ENCODE assay signal across 10 cellular contexts in genomic region chr5:168879929-168880328, GRCh38.
DNase-seq lines count a peak whose midpoint lies in the region; ATAC-seq and TF ChIP-seq lines count a peak whose summit lies in the region.
"Had no signal": no experiment of that assay in that cellular context is flagged by ENCODE, and none has a peak within 500 bp of the region (broad histone marks: within the 10 kb centered on the region; RNA-seq: fewer than 3 reads in every experiment).

No MANE protein-coding gene starts in this region.

- intact Hi-C loops in A673 (cut with micrococcal nuclease; ENCODE audit: unreplicated experiment) (no loop called here), colonic mucosa (cut with DNase I) (no loop called here), Calu3 (cut with micrococcal nuclease; ENCODE audit: unreplicated experiment) (no loop called here)
- intact Hi-C loops in dendritic cell treated with granulocyte-macrophage colony-stimulating factor and Interleukin-4, amounts not matched to agents 40 ng/mL and 50 ng/mL, for 4 days (cut with micrococcal nuclease), result no loop called here

- H3K27me3 Mint-ChIP-seq in dendritic cell treated with granulocyte-macrophage colony-stimulating factor and Interleukin-4, amounts not matched to agents 40 ng/mL and 50 ng/mL, for 4 days, result peaks cover 18% of the 10 kb centered on the region
- peaks cover 69% of the 10 kb centered on the region for H3K27me3 Mint-ChIP-seq in Calu3 (ENCODE audit: unreplicated experiment)

- H3K27ac ChIP-seq in A673 (ENCODE audit: low read depth, low read length, poor library complexity, severe bottlenecking), result no peak overlapping the region
- no peak overlapping the region for H3K27ac ChIP-seq in colonic mucosa

- H3K9ac ChIP-seq in colonic mucosa (ENCODE audit: low read depth in 2 of 2, low read length in 2 of 2), result no peak overlapping the region

- H3K4me1 ChIP-seq in A673 (ENCODE audit: insufficient read depth, low read length, poor library complexity, severe bottlenecking) (no peaks in the 10 kb centered on the region), colonic mucosa (no peaks in the 10 kb centered on the region)

- POLR2A ChIA-PET in A673 (lab: Charles Lee; ENCODE audit: low non-redundant PET), result no interaction called here

- no peaks in the 10 kb centered on the region for H3K36me3 ChIP-seq in A673 (ENCODE audit: insufficient read depth, low read length, poor library complexity, severe bottlenecking)
- H3K36me3 ChIP-seq in colonic mucosa, result no peaks in the 10 kb centered on the region

- H3K9me3 Mint-ChIP-seq in dendritic cell treated with granulocyte-macrophage colony-stimulating factor and Interleukin-4, amounts not matched to agents 40 ng/mL and 50 ng/mL, for 4 days, result no peaks in the 10 kb centered on the region
- H3K9me3 Mint-ChIP-seq in Calu3 (ENCODE audit: low read depth, unreplicated experiment), result no peaks in the 10 kb centered on the region
- H3K9me3 Mint-ChIP-seq: natural killer cell treated with Interleukin-12 subunit alpha and Interleukin-12 subunit beta and Interleukin-15 and Interleukin-18, amount 100 ng/mL, for 72 hours had no signal

- BruUV-seq in A673 (replicated peaks; lab: Mats Ljungman, UMichigan) (no TSS peak), Calu3 (replicated peaks; lab: Mats Ljungman, UMichigan) (no TSS peak)

- H3K4me3 ChIP-seq in A673 (ENCODE audit: low read depth, low read length, poor library complexity, severe bottlenecking) (no peak overlapping the region), colonic mucosa (no peak overlapping the region)

- H3K27me3 ChIP-seq in A673 (replicated peaks; ENCODE audit: insufficient read depth, low read depth, low read length, poor library complexity) (peaks cover 51% of the 10 kb centered on the region), colonic mucosa (no peaks in the 10 kb centered on the region)

- ATAC-seq in GM19324 (IDR thresholded peaks at IDR 0.05; ENCODE audit: low FRiP score, unreplicated experiment), result peak; percentile 83
- peak; percentile 96 for ATAC-seq in HG03097 (IDR thresholded peaks at IDR 0.05; ENCODE audit: low FRiP score, unreplicated experiment)

- H3K4me1 Mint-ChIP-seq in dendritic cell treated with granulocyte-macrophage colony-stimulating factor and Interleukin-4, amounts not matched to agents 40 ng/mL and 50 ng/mL, for 4 days (ENCODE audit: low read depth), result peaks cover 21% of the 10 kb centered on the region
- H3K4me1 Mint-ChIP-seq in Calu3 (ENCODE audit: low read depth, unreplicated experiment), result no peaks in the 10 kb centered on the region

- H3K9me3 ChIP-seq in A673 (ENCODE audit: low read depth, low read length, poor library complexity, severe bottlenecking) (no peaks in the 10 kb centered on the region), colonic mucosa (no peaks in the 10 kb centered on the region)

- DNase-seq in A673 (ENCODE audit: low spot score), result peak; percentile 60
- no peak for DNase-seq in SW 1271 (lab: John Stamatoyannopoulos, UW)
- DNase-seq in colonic mucosa, result no peak
- DNase-seq in Calu3, result no peak
- DNase-seq in NCI-H146 treated with DMSO at 0.1 percent for 48 hours (lab: John Stamatoyannopoulos, UW; ENCODE audit: unreplicated experiment), result no peak
- DNase-seq: NCI-H526 treated with DMSO at 0.1 percent for 48 hours had no signal

- CTCF ChIA-PET in A673 (lab: Charles Lee), result no interaction called here
- CTCF ChIA-PET in Calu3 (lab: Charles Lee), result no interaction called here

- peak overlapping the region; percentile 57 for H3K27ac Mint-ChIP-seq in dendritic cell treated with granulocyte-macrophage colony-stimulating factor and Interleukin-4, amounts not matched to agents 40 ng/mL and 50 ng/mL, for 4 days
- no peak overlapping the region for H3K27ac Mint-ChIP-seq in Calu3 (ENCODE audit: unreplicated experiment)
- H3K27ac Mint-ChIP-seq: natural killer cell treated with Interleukin-12 subunit alpha and Interleukin-12 subunit beta and Interleukin-15 and Interleukin-18, amount 100 ng/mL, for 72 hours had no signal

- no peaks in the 10 kb centered on the region for H3K36me3 Mint-ChIP-seq in dendritic cell treated with granulocyte-macrophage colony-stimulating factor and Interleukin-4, amounts not matched to agents 40 ng/mL and 50 ng/mL, for 4 days (ENCODE audit: low read depth)
- no peaks in the 10 kb centered on the region for H3K36me3 Mint-ChIP-seq in Calu3 (ENCODE audit: insufficient read depth, unreplicated experiment)
- H3K36me3 Mint-ChIP-seq: natural killer cell treated with Interleukin-12 subunit alpha and Interleukin-12 subunit beta and Interleukin-15 and Interleukin-18, amount 100 ng/mL, for 72 hours had no signal

- TF ChIP-seq CTCF in A673 (conservative IDR thresholded peaks at IDR 0.05; ENCODE audit: low read depth, low read length) (no peak), colonic mucosa (IDR thresholded peaks at IDR 0.05) (no peak), Calu3 (IDR thresholded peaks at IDR 0.05; ENCODE audit: unreplicated experiment) (no peak)

- no peak overlapping the region for H3K4me3 Mint-ChIP-seq in dendritic cell treated with granulocyte-macrophage colony-stimulating factor and Interleukin-4, amounts not matched to agents 40 ng/mL and 50 ng/mL, for 4 days
- no peak overlapping the region for H3K4me3 Mint-ChIP-seq in Calu3 (ENCODE audit: low read depth, unreplicated experiment)
- H3K4me3 Mint-ChIP-seq: natural killer cell treated with Interleukin-12 subunit alpha and Interleukin-12 subunit beta and Interleukin-15 and Interleukin-18, amount 100 ng/mL, for 72 hours had no signal
